ENCODE assay signal across 13 cellular contexts in genomic region chr2:148670773-148671172, GRCh38. TPM values are rescaled to one million over a fixed set of nuclear protein-coding genes. Genes with fewer than 3 reads are reported as not detected.
DNase-seq lines count a peak whose midpoint lies in the region; ATAC-seq lines count a peak whose summit lies in the region.
"Had no signal": no experiment of that assay in that cellular context is flagged by ENCODE, and none has a peak within 500 bp of the region (broad histone marks: within the 10 kb centered on the region; RNA-seq: fewer than 3 reads in every experiment).

No MANE protein-coding gene starts in this region.

- peaks cover 94% of the 10 kb centered on the region for H3K4me1 Mint-ChIP-seq in stimulated activated naive CD8-positive, alpha-beta T cell treated with anti-CD3 and anti-CD28 coated beads, Interleukin-15, amount 100 ng/mL, for 72 hours
- H3K4me1 Mint-ChIP-seq in T-cell = peaks cover 88 to 91% (median 88%) of the 10 kb centered on the region in 3 donors

- POLR2A ChIA-PET in T-cell (lab: Charles Lee) = interaction anchor here in 1 of 2 donors (0.6 kb wide), 1 partner anchor 10 kb away, joined by 5 read pairs; no protein-coding TSS in a partner anchor

- no peak for DNase-seq in stimulated activated naive CD8-positive, alpha-beta T cell treated with anti-CD3 and anti-CD28 coated beads, Interleukin-15, amount 100 ng/mL, for 72 hours
- DNase-seq in stimulated activated naive CD8-positive, alpha-beta T cell treated with anti-CD3 and anti-CD28 coated beads, Interleukin-15, Interleukin-2, amounts not matched to agents 100 U/mL and 50 U/mL, for 24 hours = no peak
- DNase-seq in T-cell (no peak), iris pigment epithelial cell (ENCODE audit: low read depth) (peak; percentile 31), NCI-H146 (lab: John Stamatoyannopoulos, UW) (no peak), activated gamma-delta T cell (lab: John Stamatoyannopoulos, UW) (no peak), NCI-H2107 (lab: John Stamatoyannopoulos, UW) (no peak)
- DNase-seq: activated CD4-positive, alpha-beta T cell treated with anti-CD3 and anti-CD28 coated beads for 1 hour; activated T-cell treated with anti-CD3 and anti-CD28 coated beads, Interleukin-2, amount 50 U/mL, for 24 hours; dermis blood vessel endothelial cell; stimulated activated CD4-positive, alpha-beta T cell treated with anti-CD3 and anti-CD28 coated beads, Interleukin-1b, Interleukin-23, amount 100 ng/mL, for 48 hours had no signal

- H3K4me3 Mint-ChIP-seq in stimulated activated naive CD8-positive, alpha-beta T cell treated with anti-CD3 and anti-CD28 coated beads, Interleukin-15, amount 100 ng/mL, for 72 hours = peak overlapping the region in 1 of 2 donors; percentile 14
- peak overlapping the region in 2 of 3 donors; percentile 5 to 33 for H3K4me3 Mint-ChIP-seq in T-cell
- H3K4me3 Mint-ChIP-seq: activated T-cell treated with anti-CD3 and anti-CD28 coated beads, Interleukin-2, amount 50 U/mL, for 24 hours; natural killer cell treated with Interleukin-12 subunit alpha and Interleukin-12 subunit beta and Interleukin-15 and Interleukin-18, amount 100 ng/mL, for 72 hours had no signal

- CTCF ChIA-PET in T-cell (lab: Charles Lee) = interaction anchor here in 1 of 2 donors (0.7 kb wide), 1 partner anchor 137 kb away, joined by 3 read pairs; no protein-coding TSS in a partner anchor

- ATAC-seq in stimulated activated naive CD8-positive, alpha-beta T cell treated with anti-CD3 and anti-CD28 coated beads, Interleukin-15, amount 100 ng/mL, for 72 hours = peak; percentile 59
- ATAC-seq in stimulated activated naive CD8-positive, alpha-beta T cell treated with anti-CD3 and anti-CD28 coated beads, Interleukin-15, Interleukin-2, amounts not matched to agents 100 U/mL and 50 U/mL, for 24 hours = no peak
- no peak for ATAC-seq in T-cell (replicated peaks in 1 of 4)
- ATAC-seq in HG03342 (IDR thresholded peaks at IDR 0.05; ENCODE audit: unreplicated experiment) = no peak
- ATAC-seq: natural killer cell treated with Interleukin-12 subunit alpha and Interleukin-12 subunit beta and Interleukin-15 and Interleukin-18, amount 100 ng/mL, for 72 hours had no signal

- H3K27me3 Mint-ChIP-seq in stimulated activated naive CD8-positive, alpha-beta T cell treated with anti-CD3 and anti-CD28 coated beads, Interleukin-15, amount 100 ng/mL, for 72 hours = no peaks in the 10 kb centered on the region
- H3K27me3 Mint-ChIP-seq in T-cell = no peaks in the 10 kb centered on the region
- H3K27me3 Mint-ChIP-seq: activated T-cell treated with anti-CD3 and anti-CD28 coated beads, Interleukin-2, amount 50 U/mL, for 24 hours; natural killer cell treated with Interleukin-12 subunit alpha and Interleukin-12 subunit beta and Interleukin-15 and Interleukin-18, amount 100 ng/mL, for 72 hours had no signal

- peaks cover 7% of the 10 kb centered on the region for H3K36me3 Mint-ChIP-seq in T-cell
- H3K36me3 Mint-ChIP-seq: natural killer cell treated with Interleukin-12 subunit alpha and Interleukin-12 subunit beta and Interleukin-15 and Interleukin-18, amount 100 ng/mL, for 72 hours had no signal

- H3K27ac Mint-ChIP-seq in stimulated activated naive CD8-positive, alpha-beta T cell treated with anti-CD3 and anti-CD28 coated beads, Interleukin-15, amount 100 ng/mL, for 72 hours = peak overlapping the region in 1 of 2 donors; percentile 79
- H3K27ac Mint-ChIP-seq in T-cell = no peak overlapping the region
- H3K27ac Mint-ChIP-seq: activated T-cell treated with anti-CD3 and anti-CD28 coated beads, Interleukin-2, amount 50 U/mL, for 24 hours; natural killer cell treated with Interleukin-12 subunit alpha and Interleukin-12 subunit beta and Interleukin-15 and Interleukin-18, amount 100 ng/mL, for 72 hours had no signal

- H3K9me3 Mint-ChIP-seq in stimulated activated naive CD8-positive, alpha-beta T cell treated with anti-CD3 and anti-CD28 coated beads, Interleukin-15, amount 100 ng/mL, for 72 hours = peaks cover 0 to 7% of the 10 kb centered on the region in 2 donors
- peaks cover 0 to 9% (median 0%) of the 10 kb centered on the region in 3 donors for H3K9me3 Mint-ChIP-seq in T-cell
- H3K9me3 Mint-ChIP-seq: activated T-cell treated with anti-CD3 and anti-CD28 coated beads, Interleukin-2, amount 50 U/mL, for 24 hours; natural killer cell treated with Interleukin-12 subunit alpha and Interleukin-12 subunit beta and Interleukin-15 and Interleukin-18, amount 100 ng/mL, for 72 hours had no signal

RNA-seq across cellular contexts. Expression of gene EPC2, which starts 26.2 kb away (rescaled TPM):
- 10 to 100 TPM; 54.3 to 84.3 (median 66.9) TPM for total RNA-seq in T-cell
